In the genomic region with DNA sequence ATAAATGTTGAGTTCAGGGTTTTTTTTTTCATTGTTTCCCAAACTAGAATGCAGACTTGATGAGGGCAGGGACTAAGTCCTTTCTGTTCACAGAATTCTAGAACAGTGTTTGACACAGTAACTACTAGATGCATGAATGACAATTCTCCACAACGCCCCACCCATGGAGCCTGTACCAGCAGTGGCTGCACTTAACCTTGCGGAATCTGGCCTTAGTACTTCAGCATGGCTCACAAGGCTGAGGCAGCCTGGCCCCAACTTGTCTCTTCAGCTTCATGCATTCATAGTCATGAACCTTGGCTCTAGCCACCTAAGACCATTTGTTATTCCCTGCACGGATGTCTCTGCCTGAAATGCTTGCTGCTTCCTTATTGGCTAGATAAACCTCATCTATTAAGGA, we compare ENCODE assay signal across 1 cellular context.
TF ChIP-seq lines count a peak whose summit lies in the region.

No MANE protein-coding gene starts in this region.

TF ChIP-seq in GM23338, 12 proteins besides CTCF, POLR2A, EP300 and RAD21 (continued from another document):
- TF ChIP-seq EZH2phosphoT487 (IDR thresholded peaks at IDR 0.05; ENCODE audit: unreplicated experiment), result no peak
- TF ChIP-seq POLR2AphosphoS5 (IDR thresholded peaks at IDR 0.05; ENCODE audit: low read depth), result no peak
